11 cellular contexts compared by ENCODE assay signal in genomic region chr19:50719566-50719965, GRCh38. TPM values are rescaled to one million over a fixed set of nuclear protein-coding genes. Genes with fewer than 3 reads are reported as not detected.
DNase-seq lines count a peak whose midpoint lies in the region; ATAC-seq and TF ChIP-seq lines count a peak whose summit lies in the region.
"Had no signal": no experiment of that assay in that cellular context is flagged by ENCODE, and none has a peak within 500 bp of the region (broad histone marks: within the 10 kb centered on the region; RNA-seq: fewer than 3 reads in every experiment).

SHANK1 (minus strand) TSS chr19:50719802; CDS start chr19:50716919, 2,883 bp downstream.

- peaks cover 8 to 13% of the 10 kb centered on the region in 2 donors for H3K4me1 ChIP-seq in thoracic aorta (ENCODE audit: control insufficient read depth in 1 of 2, low read depth in 2 of 2)
- H3K4me1 ChIP-seq: pancreas had no signal

- no peak for TF ChIP-seq CTCF in thoracic aorta (IDR thresholded peaks at IDR 0.05)

- no peak within 1 kb of the TSS for H3K27ac Mint-ChIP-seq in activated CD4-positive, alpha-beta T cell treated with anti-CD3 and anti-CD28 coated beads, Interleukin-2, amount 10 ng/mL, durations not matched to agents 24 days and 14 days
- H3K27ac Mint-ChIP-seq in activated naive CD8-positive, alpha-beta T cell treated with anti-CD3 and anti-CD28 coated beads for 36 hours, result no peak within 1 kb of the TSS
- H3K27ac Mint-ChIP-seq in immature natural killer cell, result peak within 1 kb of the TSS in 1 of 6 donors; percentile 52

- H3K4me1 Mint-ChIP-seq in activated CD4-positive, alpha-beta T cell treated with anti-CD3 and anti-CD28 coated beads, Interleukin-2, amount 10 ng/mL, durations not matched to agents 24 days and 14 days, result peaks cover 9% of the 10 kb centered on the region
- peaks cover 20% of the 10 kb centered on the region for H3K4me1 Mint-ChIP-seq in activated naive CD8-positive, alpha-beta T cell treated with anti-CD3 and anti-CD28 coated beads for 36 hours
- peaks cover 0 to 13% of the 10 kb centered on the region in 2 donors for H3K4me1 Mint-ChIP-seq in immature natural killer cell

- no peaks in the 10 kb centered on the region for H3K9me3 Mint-ChIP-seq in activated CD4-positive, alpha-beta T cell treated with anti-CD3 and anti-CD28 coated beads, Interleukin-2, amount 10 ng/mL, durations not matched to agents 24 days and 14 days
- no peaks in the 10 kb centered on the region for H3K9me3 Mint-ChIP-seq in activated naive CD8-positive, alpha-beta T cell treated with anti-CD3 and anti-CD28 coated beads for 36 hours
- no peaks in the 10 kb centered on the region for H3K9me3 Mint-ChIP-seq in immature natural killer cell

- H3K36me3 ChIP-seq in thoracic aorta, result no peaks in the 10 kb centered on the region
- H3K36me3 ChIP-seq: pancreas had no signal

- H3K9me3 ChIP-seq in thoracic aorta, result no peaks in the 10 kb centered on the region
- H3K9me3 ChIP-seq: pancreas had no signal

- H3K27me3 Mint-ChIP-seq in activated CD4-positive, alpha-beta T cell treated with anti-CD3 and anti-CD28 coated beads, Interleukin-2, amount 10 ng/mL, durations not matched to agents 24 days and 14 days, result peaks cover 72% of the 10 kb centered on the region
- H3K27me3 Mint-ChIP-seq in activated naive CD8-positive, alpha-beta T cell treated with anti-CD3 and anti-CD28 coated beads for 36 hours, result peaks cover 40% of the 10 kb centered on the region
- peaks cover 16 to 25% (median 19%) of the 10 kb centered on the region in 3 donors for H3K27me3 Mint-ChIP-seq in immature natural killer cell (ENCODE audit: low read depth in 3 of 3)

- no peaks in the 10 kb centered on the region for H3K36me3 Mint-ChIP-seq in activated CD4-positive, alpha-beta T cell treated with anti-CD3 and anti-CD28 coated beads, Interleukin-2, amount 10 ng/mL, durations not matched to agents 24 days and 14 days (ENCODE audit: low read depth)
- H3K36me3 Mint-ChIP-seq in activated naive CD8-positive, alpha-beta T cell treated with anti-CD3 and anti-CD28 coated beads for 36 hours, result no peaks in the 10 kb centered on the region
- H3K36me3 Mint-ChIP-seq in immature natural killer cell, result no peaks in the 10 kb centered on the region

- peak within 1 kb of the TSS; percentile 55 for H3K4me3 ChIP-seq in thoracic aorta

- H3K27ac ChIP-seq in thoracic aorta, result no peak within 1 kb of the TSS
- H3K27ac ChIP-seq: KMS-11, pancreas had no signal

- intact Hi-C loops in activated CD4-positive, alpha-beta T cell treated with anti-CD3 and anti-CD28 coated beads, Interleukin-2, amount 10 ng/mL, durations not matched to agents 24 days and 14 days (cut with micrococcal nuclease), result no loop called here

- ATAC-seq in thoracic aorta (ENCODE audit: insufficient number of reproducible peaks, low FRiP score, low read depth) (no peak), HG03378 (IDR thresholded peaks at IDR 0.05; ENCODE audit: unreplicated experiment) (no peak)

- H3K27me3 ChIP-seq in thoracic aorta (replicated peaks; ENCODE audit: insufficient read depth), result no peaks in the 10 kb centered on the region

- no peak for DNase-seq in activated CD4-positive, alpha-beta T cell treated with anti-CD3 and anti-CD28 coated beads, Interleukin-2, amount 10 ng/mL, durations not matched to agents 24 days and 14 days
- no peak for DNase-seq in activated CD4-positive, alpha-beta T cell treated with anti-CD3 and anti-CD28 coated beads for 1 hour
- no peak for DNase-seq in activated naive CD8-positive, alpha-beta T cell treated with anti-CD3 and anti-CD28 coated beads for 36 hours
- DNase-seq in immature natural killer cell, result no peak
- no peak for DNase-seq in thoracic aorta (ENCODE audit: low spot score)
- DNase-seq in A172 (ENCODE audit: low spot score), result no peak
- no peak for DNase-seq in NCI-H774 (lab: John Stamatoyannopoulos, UW)

- peak within 1 kb of the TSS; percentile 3 for H3K4me3 Mint-ChIP-seq in activated CD4-positive, alpha-beta T cell treated with anti-CD3 and anti-CD28 coated beads, Interleukin-2, amount 10 ng/mL, durations not matched to agents 24 days and 14 days
- H3K4me3 Mint-ChIP-seq in activated naive CD8-positive, alpha-beta T cell treated with anti-CD3 and anti-CD28 coated beads for 36 hours, result peak within 1 kb of the TSS; percentile 38
- H3K4me3 Mint-ChIP-seq in immature natural killer cell, result peak within 1 kb of the TSS in 4 of 5 donors; percentile 36 to 72 (median 51)

RNA-seq across cellular contexts. Expression of gene SHANK1, which starts in this region (rescaled TPM):
- total RNA-seq in activated CD4-positive, alpha-beta T cell treated with anti-CD3 and anti-CD28 coated beads, Interleukin-2, amount 10 ng/mL, durations not matched to agents 24 days and 14 days, result not detected in 2 replicates
- total RNA-seq in activated naive CD8-positive, alpha-beta T cell treated with anti-CD3 and anti-CD28 coated beads for 36 hours, result under 1 TPM; 0.04 to 0.12 TPM
- polyA plus RNA-seq in immature natural killer cell, result not detected
- total RNA-seq in thoracic aorta, result 1 to 10 TPM in 1 of 2 donors, under 1 TPM in 1; 0.28 to 1.6 TPM
- 0.40 and 0.48 TPM in 2 replicates for total RNA-seq in A172 (2014; rRNA removed; shearing (Covaris generic))
- total RNA-seq: T-helper 2 cell treated with Interferon-gamma antibody and Interleukin-4, amounts not matched to agents 100 ng/mL and 5 ng/mL, for 36 hours had no signal
